8 cellular contexts compared by ENCODE assay signal in the genomic region with DNA sequence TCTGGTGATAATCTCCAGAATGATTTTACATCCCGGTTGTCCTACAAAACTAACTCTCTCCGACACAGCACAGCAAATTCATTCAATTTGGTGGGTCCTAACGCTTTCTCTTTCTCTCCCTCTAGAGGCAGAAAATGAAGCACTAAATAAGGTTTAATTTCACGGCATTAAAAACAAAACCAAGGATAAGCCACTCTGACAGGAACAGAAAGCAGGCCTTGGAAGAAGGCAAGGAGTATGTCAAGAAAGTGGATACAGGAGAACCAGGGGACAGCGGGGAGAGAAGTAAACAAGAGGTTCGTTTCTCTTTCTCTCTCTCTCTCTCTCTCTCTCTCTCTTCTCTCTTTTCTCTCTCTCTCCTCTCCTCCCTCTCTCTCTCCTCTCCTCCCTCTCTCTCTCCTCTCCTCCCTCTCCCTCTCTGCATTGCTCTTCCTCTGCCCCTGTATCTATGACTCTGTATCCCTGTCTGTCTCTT. TPM values are rescaled to one million over a fixed set of nuclear protein-coding genes. Genes with fewer than 3 reads are reported as not detected.
A peak's percentile ranks its signal among the peaks of the same experiment; 100 is the strongest.
DNase-seq lines count a peak whose midpoint lies in the region; ATAC-seq, FAIRE-seq and TF ChIP-seq lines count a peak whose summit lies in the region.

No MANE protein-coding gene starts in this region.

- H3K4me3 Mint-ChIP-seq in activated naive CD4-positive, alpha-beta T cell treated with anti-CD3 and anti-CD28 coated beads, Interleukin-2, amount 10 ng/mL, durations not matched to agents 7 days and 5 days, result no peak overlapping the region
- peak overlapping the region in 1 of 7 donors; percentile 28 for H3K4me3 Mint-ChIP-seq in CD8-positive, alpha-beta memory T cell

- peak overlapping the region; percentile 68 to 86 for H3K18ac ChIP-seq in mesenchymal stem cell (ENCODE audit: low read depth in 1 of 2, low read length in 2 of 2)

- H3K27ac Mint-ChIP-seq in activated naive CD4-positive, alpha-beta T cell treated with anti-CD3 and anti-CD28 coated beads, Interleukin-2, amount 10 ng/mL, durations not matched to agents 7 days and 5 days, result no peak overlapping the region
- no peak overlapping the region for H3K27ac Mint-ChIP-seq in CD8-positive, alpha-beta memory T cell

- H3K27ac ChIP-seq in liver (ENCODE audit: low read depth in 1 of 2, low read length in 2 of 2) (no peak overlapping the region), HepG2 (ENCODE audit: extremely low read length, insufficient read depth, low read length) (no peak overlapping the region), mesenchymal stem cell (ENCODE audit: low read length, poor library complexity, severe bottlenecking) (no peak overlapping the region), aorta (ENCODE audit: low read depth in 1 of 2, low read length in 2 of 2) (peak overlapping the region; percentile 89 to 95)
- no peak overlapping the region for H3K27ac ChIP-seq in CD8-positive, alpha-beta memory T cell (ENCODE audit: low read depth, low read length)

- H3K9ac ChIP-seq in liver (ENCODE audit: low read depth in 1 of 2, low read length in 2 of 2) (no peak overlapping the region), HepG2 (ENCODE audit: insufficient read depth, low read depth, low read length) (no peak overlapping the region), mesenchymal stem cell (ENCODE audit: low read length) (peak overlapping the region; percentile 85)

- H2AK5ac ChIP-seq in mesenchymal stem cell (ENCODE audit: low read length, severe bottlenecking), result no peak overlapping the region

- no peak overlapping the region for H4K91ac ChIP-seq in mesenchymal stem cell (ENCODE audit: low read length)

- no peak for ATAC-seq in HepG2
- ATAC-seq in aorta (ENCODE audit: low FRiP score), result peak; percentile 71

- CTCF ChIA-PET in HepG2 (lab: Yijun Ruan, JAX; ENCODE audit: low intra/inter-chr PET ratio, low total read pairs), result no interaction called here
- CTCF ChIA-PET in activated naive CD4-positive, alpha-beta T cell treated with anti-CD3 and anti-CD28 coated beads, Interleukin-2, amount 10 ng/mL, durations not matched to agents 7 days and 5 days (lab: Charles Lee), result no interaction called here
- CTCF ChIA-PET in CD8-positive, alpha-beta memory T cell (lab: Charles Lee), result no interaction called here

- peaks cover 0 to 3% (median 1%) of the 10 kb centered on the region in 4 donors for H3K4me1 ChIP-seq in liver (ENCODE audit: control insufficient read depth in 4 of 4, insufficient read depth in 4 of 4, low read length in 3 of 4)
- no peaks in the 10 kb centered on the region for H3K4me1 ChIP-seq in HepG2 (ENCODE audit: insufficient read depth, low read length)
- H3K4me1 ChIP-seq in mesenchymal stem cell (ENCODE audit: control insufficient read depth, insufficient read depth, low read depth, low read length), result peaks cover 3% of the 10 kb centered on the region
- H3K4me1 ChIP-seq in aorta (ENCODE audit: control insufficient read depth in 1 of 2, insufficient read depth in 2 of 2, low read length in 2 of 2), result peaks cover 0 to 4% of the 10 kb centered on the region in 2 donors
- H3K4me1 ChIP-seq in CD8-positive, alpha-beta memory T cell (ENCODE audit: insufficient read depth, low read length), result no peaks in the 10 kb centered on the region

- H3K9me3 ChIP-seq in liver (ENCODE audit: control insufficient read depth in 4 of 4, low read length in 3 of 4) (no peaks in the 10 kb centered on the region), HepG2 (ENCODE audit: low read length) (no peaks in the 10 kb centered on the region), mesenchymal stem cell (ENCODE audit: control insufficient read depth, low read length) (no peaks in the 10 kb centered on the region), aorta (ENCODE audit: control insufficient read depth, low read length) (no peaks in the 10 kb centered on the region)
- no peaks in the 10 kb centered on the region for H3K9me3 ChIP-seq in CD8-positive, alpha-beta memory T cell (ENCODE audit: low read length)

- H4K8ac ChIP-seq in mesenchymal stem cell (ENCODE audit: low read length), result no peak overlapping the region

- H2AFZ ChIP-seq in HepG2 (ENCODE audit: low read length) (no peak overlapping the region), mesenchymal stem cell (ENCODE audit: low read depth, low read length) (no peak overlapping the region)

- DNase-seq in HepG2 (ENCODE audit: low spot score) (no peak), astrocyte of the hippocampus (ENCODE audit: low read depth, low spot score) (peak; percentile 44), mesenchymal stem cell (peak; percentile 76), aorta (no peak), GM19239 (ENCODE audit: insufficient read length, low spot score) (no peak)
- no peak for DNase-seq in activated naive CD4-positive, alpha-beta T cell treated with anti-CD3 and anti-CD28 coated beads, Interleukin-2, amount 10 ng/mL, durations not matched to agents 7 days and 5 days
- DNase-seq in CD8-positive, alpha-beta memory T cell, result no peak

- TF ChIP-seq CTCF in liver (IDR thresholded peaks at IDR 0.05; ENCODE audit: low read depth, low read length, missing input control) (peak; percentile 30), HepG2 (CRISPR knock-in tag; IDR thresholded peaks at IDR 0.05) (no peak)

- intact Hi-C loops in HepG2 (cut with micrococcal nuclease; ENCODE audit: unreplicated experiment), result no loop called here
- intact Hi-C loops in aorta (cut with DNase I), result loop anchor here (2.0 to 10.0 kb wide), 6 partner anchors 43 to 353 kb away; a partner anchor contains a TSS

- TF ChIP-seq EP300 in HepG2 (IDR thresholded peaks at IDR 0.05; ENCODE audit: low read depth in 2 of 2, low read length in 2 of 2), result no peak
- no peak for TF ChIP-seq EP300 in HepG2 (CRISPR knock-in tag; IDR thresholded peaks at IDR 0.05; ENCODE audit: borderline replicate concordance)

- H2BK120ac ChIP-seq in mesenchymal stem cell (ENCODE audit: low read depth, low read length), result no peak overlapping the region

- TF ChIP-seq POLR2A in HepG2 (IDR thresholded peaks at IDR 0.05; ENCODE audit: insufficient read depth in 1 of 2, low read depth in 2 of 2, low read length in 2 of 2), result no peak

- no peak overlapping the region for H3K14ac ChIP-seq in mesenchymal stem cell (ENCODE audit: low read length in 2 of 2)

- no peak overlapping the region for H3K4me3 ChIP-seq in liver (ENCODE audit: low read depth in 1 of 3, low read length in 3 of 3)
- no peak overlapping the region for H3K4me3 ChIP-seq in HepG2 (replicated peaks in 1 of 3; ENCODE audit: insufficient read depth in 1 of 3, low read depth in 2 of 3, low read length in 3 of 3)
- peak overlapping the region in 1 of 2 experiments; percentile 62 for H3K4me3 ChIP-seq in mesenchymal stem cell (ENCODE audit: insufficient read depth in 1 of 2, low read depth in 1 of 2, low read length in 2 of 2)
- H3K4me3 ChIP-seq in aorta (ENCODE audit: low read length in 2 of 2), result peak overlapping the region; percentile 19 to 22
- H3K4me3 ChIP-seq in CD8-positive, alpha-beta memory T cell (ENCODE audit: low read length), result no peak overlapping the region

- H2BK5ac ChIP-seq in mesenchymal stem cell (ENCODE audit: low read depth, low read length, poor library complexity, severe bottlenecking), result no peak overlapping the region

- TF ChIP-seq RAD21 in liver (IDR thresholded peaks at IDR 0.05), result peak; percentile 75
- TF ChIP-seq RAD21 in HepG2 (CRISPR knock-in tag; IDR thresholded peaks at IDR 0.05), result no peak

- in situ Hi-C loops in HepG2 (cut with HindIII; ENCODE audit: extremely low pct_ligation_motif_present, low pct_unique_long_range_greater_than_20kb), result no loop called here

- BruUV-seq in HepG2 (replicated peaks; lab: Mats Ljungman, UMichigan), result no TSS peak

- no peak overlapping the region for H3K4me2 ChIP-seq in HepG2 (ENCODE audit: low read depth, low read length)
- H3K4me2 ChIP-seq in mesenchymal stem cell (ENCODE audit: low read length, poor library complexity, severe bottlenecking), result no peak overlapping the region

- H2BK15ac ChIP-seq in mesenchymal stem cell (ENCODE audit: low read depth, poor library complexity, severe bottlenecking), result no peak overlapping the region

- peaks cover 0 to 2% (median 0%) of the 10 kb centered on the region in 4 donors for H3K27me3 ChIP-seq in liver (ENCODE audit: control insufficient read depth in 4 of 4, insufficient read depth in 4 of 4, low read length in 3 of 4)
- H3K27me3 ChIP-seq in HepG2 (ENCODE audit: control insufficient read depth in 1 of 2, insufficient read depth in 2 of 2, low read length in 2 of 2), result peaks cover 0 to 26% of the 10 kb centered on the region in 2 experiments; a peak in 2 of 5 replicates
- no peaks in the 10 kb centered on the region for H3K27me3 ChIP-seq in mesenchymal stem cell (ENCODE audit: control insufficient read depth in 1 of 2, insufficient read depth in 1 of 2, low read length in 2 of 2)
- H3K27me3 ChIP-seq in aorta (ENCODE audit: control insufficient read depth in 1 of 2, insufficient read depth in 2 of 2, low read length in 1 of 2), result no peaks in the 10 kb centered on the region
- peaks cover 20% of the 10 kb centered on the region for H3K27me3 ChIP-seq in CD8-positive, alpha-beta memory T cell (ENCODE audit: insufficient read depth, low read length, poor library complexity, severe bottlenecking)

- H3K4ac ChIP-seq in mesenchymal stem cell (ENCODE audit: low read depth in 1 of 2, low read length in 2 of 2), result peak overlapping the region in 1 of 2 experiments; percentile 43

- peak overlapping the region in 1 of 2 experiments; percentile 97 for H2BK12ac ChIP-seq in mesenchymal stem cell (ENCODE audit: low read length in 2 of 2)

- FAIRE-seq in HepG2 (lab: Jason Lieb, UNC), result no peak
- no peak for FAIRE-seq in GM19239 (lab: Jason Lieb, UNC)

- peaks cover 9% of the 10 kb centered on the region for H3K4me1 Mint-ChIP-seq in activated naive CD4-positive, alpha-beta T cell treated with anti-CD3 and anti-CD28 coated beads, Interleukin-2, amount 10 ng/mL, durations not matched to agents 7 days and 5 days
- H3K4me1 Mint-ChIP-seq in CD8-positive, alpha-beta memory T cell, result peaks cover 0 to 8% (median 4%) of the 10 kb centered on the region in 3 donors

- POLR2A ChIA-PET in HepG2 (lab: Yijun Ruan, JAX), result no interaction called here
- POLR2A ChIA-PET in CD8-positive, alpha-beta memory T cell (lab: Charles Lee), result no interaction called here

- H3K9me3 Mint-ChIP-seq in activated naive CD4-positive, alpha-beta T cell treated with anti-CD3 and anti-CD28 coated beads, Interleukin-2, amount 10 ng/mL, durations not matched to agents 7 days and 5 days, result no peaks in the 10 kb centered on the region
- H3K9me3 Mint-ChIP-seq in CD8-positive, alpha-beta memory T cell, result peaks cover 0 to 3% (median 0%) of the 10 kb centered on the region in 5 donors

- H4K20me1 ChIP-seq in HepG2 (ENCODE audit: insufficient read depth, low read length), result no peaks in the 10 kb centered on the region

- H3K36me3 Mint-ChIP-seq in activated naive CD4-positive, alpha-beta T cell treated with anti-CD3 and anti-CD28 coated beads, Interleukin-2, amount 10 ng/mL, durations not matched to agents 7 days and 5 days, result no peaks in the 10 kb centered on the region
- no peaks in the 10 kb centered on the region for H3K36me3 Mint-ChIP-seq in CD8-positive, alpha-beta memory T cell

- peak overlapping the region in 1 of 2 experiments; percentile 9 for H3K23ac ChIP-seq in mesenchymal stem cell (ENCODE audit: low read length in 2 of 2)

- H3K36me3 ChIP-seq in liver (ENCODE audit: control insufficient read depth in 4 of 4, insufficient read depth in 3 of 4, low read depth in 1 of 4, low read length in 3 of 4) (no peaks in the 10 kb centered on the region), HepG2 (replicated peaks in 1 of 2; ENCODE audit: control insufficient read depth in 1 of 2, insufficient read depth in 2 of 2, low read length in 2 of 2) (no peaks in the 10 kb centered on the region), mesenchymal stem cell (ENCODE audit: control insufficient read depth in 1 of 2, insufficient read depth in 2 of 2, low read depth in 1 of 2, low read length in 2 of 2) (peaks cover 0 to 1% of the 10 kb centered on the region in 2 experiments), aorta (ENCODE audit: control insufficient read depth in 1 of 2, insufficient read depth in 2 of 2, low read length in 1 of 2) (no peaks in the 10 kb centered on the region)
- H3K36me3 ChIP-seq in CD8-positive, alpha-beta memory T cell (ENCODE audit: insufficient read depth, low read length), result no peaks in the 10 kb centered on the region

- WGBS in liver, result 28% methylated on average over 6 of the region's 6 CpGs
- 14% methylated on average over 6 of the region's 6 CpGs for WGBS in HepG2 (ENCODE audit: low lambda C conversion rate)
- WGBS in mesenchymal stem cell, result 32% methylated on average over 5 of the region's 6 CpGs
- 0 to 1% methylated on average over 6 of the region's 6 CpGs for WGBS in aorta, 2 donors

- no peaks in the 10 kb centered on the region for H3K79me1 ChIP-seq in mesenchymal stem cell (replicated peaks; ENCODE audit: low read length, poor library complexity, severe bottlenecking)

- H3K79me2 ChIP-seq in HepG2 (ENCODE audit: insufficient read depth, low read length), result no peaks in the 10 kb centered on the region

- peaks cover 79% of the 10 kb centered on the region for H3K27me3 Mint-ChIP-seq in activated naive CD4-positive, alpha-beta T cell treated with anti-CD3 and anti-CD28 coated beads, Interleukin-2, amount 10 ng/mL, durations not matched to agents 7 days and 5 days
- peaks cover 31 to 91% of the 10 kb centered on the region in 2 donors for H3K27me3 Mint-ChIP-seq in CD8-positive, alpha-beta memory T cell

RNA-seq across cellular contexts. Expression of a gene that starts 49.8 kb away (rescaled TPM):
- 1 to 10 TPM in 1 of 2 donors, under 1 TPM in 1; 0.59 to 1.1 TPM for total RNA-seq in liver
- polyA plus RNA-seq in liver, result under 1 TPM; 0.31 to 0.75 TPM
- total RNA-seq in HepG2 (2016; rRNA removed; fragmentation: Illumina TruSeq; extraction: Trizol), result not detected in 2 replicates
- not detected in 2 replicates for total RNA-seq in HepG2 (2016; cell fraction: cytosol; rRNA removed; fragmentation: Illumina TruSeq; extraction: Trizol; ENCODE audit: low read depth)
- total RNA-seq in HepG2 (2016; cell fraction: insoluble cytoplasmic fraction; rRNA removed; fragmentation: Illumina TruSeq; extraction: Trizol), result not detected in 2 replicates
- total RNA-seq in HepG2 (2016; cell fraction: membrane; rRNA removed; fragmentation: Illumina TruSeq; extraction: Trizol), result not detected in 2 replicates
- not detected in 2 replicates for total RNA-seq in HepG2 (2016; cell fraction: nucleus; rRNA removed; fragmentation: Illumina TruSeq; extraction: Trizol)
- polyA plus RNA-seq in HepG2 (2011; rRNA removed), result not detected in 2 replicates
- not detected in 2 replicates for polyA plus RNA-seq in HepG2 (2011; cell fraction: cytosol; rRNA removed)
- not detected in 2 replicates for polyA plus RNA-seq in HepG2 (2011; cell fraction: nucleus; rRNA removed)
- not detected in 2 replicates for polyA plus RNA-seq in HepG2 (2012)
- polyA plus RNA-seq in HepG2 (2016; cell fraction: cytosol; fragmentation: Illumina TruSeq; extraction: Trizol; ENCODE audit: low read depth), result not detected in 2 replicates
- polyA plus RNA-seq in HepG2 (2016; cell fraction: insoluble cytoplasmic fraction; fragmentation: Illumina TruSeq; extraction: Trizol; ENCODE audit: low read depth), result not detected in 2 replicates
- polyA plus RNA-seq in HepG2 (2016; cell fraction: membrane; fragmentation: Illumina TruSeq; extraction: Trizol; ENCODE audit: low read depth), result not detected in 2 replicates
- polyA plus RNA-seq in HepG2 (2016; cell fraction: nucleus; fragmentation: Illumina TruSeq; extraction: Trizol; ENCODE audit: insufficient read depth, low read depth), result not detected in 2 replicates
- polyA minus RNA-seq in HepG2 (2011; rRNA and poly(A)+ RNA removed; ENCODE audit: low replicate concordance), result 0.14 TPM in 1 of 2 replicates, not detected in the other
- polyA minus RNA-seq in HepG2 (2011; cell fraction: cytosol; rRNA and poly(A)+ RNA removed), result not detected in 2 replicates
- polyA minus RNA-seq in HepG2 (2011; cell fraction: nucleus; rRNA and poly(A)+ RNA removed), result not detected in 2 replicates
- polyA plus RNA-seq in mesenchymal stem cell (2013, experiment 1 of 2), result 2.7 TPM
- polyA plus RNA-seq in mesenchymal stem cell (2013, experiment 2 of 2), result 2.5 TPM
- 100 to 1,000 TPM in 1 of 2 donors, 10 to 100 TPM in 1; 75.6 to 103 TPM for total RNA-seq in aorta
- 10 to 100 TPM in 1 of 2 donors, 1 to 10 TPM in 1; 5.9 to 25.1 TPM for polyA plus RNA-seq in aorta
- under 1 TPM in 1 of 2 experiments, not detected in 1; 0.18 TPM for total RNA-seq in CD8-positive, alpha-beta memory T cell
- polyA plus RNA-seq in CD8-positive, alpha-beta memory T cell, result not detected

Comparison
In these comparisons a context has a peak if more than half of its experiments do, and no peak if none do; other contexts are left out.
1. H3K27ac ChIP-seq: peak in aorta (2 of 2); none in liver (0 of 2), HepG2 (single experiment), mesenchymal stem cell (single experiment) and CD8-positive, alpha-beta memory T cell (single experiment).
2. H3K4me3 ChIP-seq: peak in aorta (2 of 2); none in liver (0 of 3), HepG2 (0 of 3) and CD8-positive, alpha-beta memory T cell (single experiment).
3. DNase-seq: peak in astrocyte of the hippocampus (single experiment) and mesenchymal stem cell (single experiment); none in HepG2 (single experiment), aorta (0 of 2), activated naive CD4-positive, alpha-beta T cell treated with anti-CD3 and anti-CD28 coated beads, Interleukin-2, amount 10 ng/mL, durations not matched to agents 7 days and 5 days (single experiment), GM19239 (single experiment) and CD8-positive, alpha-beta memory T cell (0 of 5).
4. RNA of a gene that starts 49.8 kb away (total RNA-seq): 75.6 to 103 TPM in aorta; 0.59 to 1.1 TPM in liver, 0.18 TPM in CD8-positive, alpha-beta memory T cell and not detected in HepG2; every median in the first group is over 10 times any median in the second.